Comparison of ENCODE assay signal across 20 cellular contexts in the genomic region with DNA sequence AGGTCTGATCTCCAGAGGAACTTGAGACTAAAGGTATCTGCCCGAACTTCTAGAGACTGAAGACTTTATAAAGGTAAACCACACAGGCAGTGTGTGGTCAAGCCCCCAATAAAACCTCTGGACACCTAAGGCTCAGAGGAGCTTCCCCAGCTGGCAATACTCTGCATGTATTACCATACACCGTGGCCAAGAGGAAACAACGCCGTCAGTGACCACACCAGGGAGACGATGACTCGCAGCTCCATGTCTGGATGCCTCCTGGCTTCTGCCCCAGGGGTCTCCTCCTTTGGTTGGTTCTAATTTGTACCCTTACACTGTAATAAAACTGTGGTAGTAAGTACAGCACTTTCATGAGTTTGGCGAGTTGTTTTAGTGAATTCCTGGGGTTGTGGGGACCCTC. TPM values are rescaled to one million over a fixed set of nuclear protein-coding genes. Genes with fewer than 3 reads are reported as not detected.
DNase-seq lines count a peak whose midpoint lies in the region; ATAC-seq, FAIRE-seq and TF ChIP-seq lines count a peak whose summit lies in the region.
"Had no signal": no experiment of that assay in that cellular context is flagged by ENCODE, and none has a peak within 500 bp of the region (broad histone marks: within the 10 kb centered on the region; RNA-seq: fewer than 3 reads in every experiment).

No MANE protein-coding gene starts in this region.

- H3K23ac ChIP-seq in mesendoderm (ENCODE audit: low read length) = no peak overlapping the region

- no peak overlapping the region for H3K4me3 ChIP-seq in BLaER1 treated with 17β-estradiol and CSF1 and Interleukin-3, amounts not matched to agents 10 nM and 100 nM
- H3K4me3 ChIP-seq in bronchial epithelial cell (ENCODE audit: low read depth, low read length) (no peak overlapping the region), mesendoderm (ENCODE audit: low read length) (no peak overlapping the region)
- H3K4me3 ChIP-seq: mucosa of descending colon, SJCRH30 had no signal

- peak overlapping the region in 10 of 11 experiments; percentile 57 to 78 (median 68); a peak in 19 of 22 replicates for H3K4me2 ChIP-seq in BLaER1 treated with 17β-estradiol and CSF1 and Interleukin-3, amounts not matched to agents 10 nM and 100 nM
- H3K4me2 ChIP-seq in mesendoderm (ENCODE audit: low read length) = no peak overlapping the region

- DNase-seq in NCI-H226 (peak; percentile 63), bronchial epithelial cell (ENCODE audit: low read depth) (peak; percentile 42), mesendoderm (peak; percentile 37), NCI-H146 (lab: John Stamatoyannopoulos, UW) (no peak), DMS 273 (lab: John Stamatoyannopoulos, UW; ENCODE audit: unreplicated experiment) (no peak)
- no peak for DNase-seq in activated T-helper 1 cell treated with anti-CD3 and anti-CD28 coated beads, Interleukin-12 subunit alpha, Interleukin-12 subunit beta, Interleukin-2, Interleukin-4 antibody, amounts not matched to agents 30 ng/mL and 10 ng/mL and 1 ng/mL, durations not matched to agents 14 hours and 24 hours and 36 hours (ENCODE audit: low spot score)
- no peak for DNase-seq in naive thymus-derived CD8-positive, alpha-beta T cell
- DNase-seq: activated CD8-positive, alpha-beta memory T cell treated with anti-CD3 and anti-CD28 coated beads, Interleukin-2, amount 10 ng/mL, durations not matched to agents 7 days and 5 days; activated naive CD4-positive, alpha-beta T cell treated with anti-CD3 and anti-CD28 coated beads, Interleukin-2, amount 50 U/mL, for 16 hours; foreskin melanocyte; mucosa of descending colon; NCI-H187; NCI-H774; retina; stimulated activated naive CD8-positive, alpha-beta T cell treated with anti-CD3 and anti-CD28 coated beads, Interleukin-15, Interleukin-2, amounts not matched to agents 100 U/mL and 50 U/mL, for 24 hours had no signal

- POLR2A ChIA-PET in naive thymus-derived CD8-positive, alpha-beta T cell (lab: Charles Lee) = interaction anchor here (1.0 kb wide), 1 partner anchor 89 kb away, joined by 3 read pairs; no protein-coding TSS in a partner anchor

- H3K9me3 ChIP-seq in BLaER1 treated with 17β-estradiol and CSF1 and Interleukin-3, amounts not matched to agents 10 nM and 100 nM (replicated peaks in 1 of 11) = peaks cover 0 to 22% (median 14%) of the 10 kb centered on the region in 11 experiments; a peak in 18 of 22 replicates
- H3K9me3 ChIP-seq: mucosa of descending colon had no signal

- H3K4me3 Mint-ChIP-seq in activated T-helper 1 cell treated with anti-CD3 and anti-CD28 coated beads, Interleukin-12 subunit alpha, Interleukin-12 subunit beta, Interleukin-2, Interleukin-4 antibody, amounts not matched to agents 30 ng/mL and 10 ng/mL and 1 ng/mL, durations not matched to agents 14 hours and 24 hours and 36 hours = no peak overlapping the region
- no peak overlapping the region for H3K4me3 Mint-ChIP-seq in naive thymus-derived CD8-positive, alpha-beta T cell
- H3K4me3 Mint-ChIP-seq: activated CD8-positive, alpha-beta memory T cell treated with anti-CD3 and anti-CD28 coated beads, Interleukin-2, amount 10 ng/mL, durations not matched to agents 7 days and 5 days had no signal

- H4K20me1 ChIP-seq in BLaER1 treated with 17β-estradiol and CSF1 and Interleukin-3, amounts not matched to agents 10 nM and 100 nM = no peaks in the 10 kb centered on the region

- H3K4ac ChIP-seq in mesendoderm (ENCODE audit: low read depth, low read length) = no peak overlapping the region

- no peak for TF ChIP-seq CTCF in bronchial epithelial cell (IDR thresholded peaks at IDR 0.05; ENCODE audit: insufficient read depth, low read length, severe bottlenecking)

- no peak for FAIRE-seq in bronchial epithelial cell (lab: Jason Lieb, UNC)
- FAIRE-seq: G401.6, H1 had no signal

- H3K4me1 ChIP-seq in BLaER1 treated with 17β-estradiol and CSF1 and Interleukin-3, amounts not matched to agents 10 nM and 100 nM = peaks cover 23 to 55% (median 46%) of the 10 kb centered on the region in 10 experiments
- no peaks in the 10 kb centered on the region for H3K4me1 ChIP-seq in mesendoderm (ENCODE audit: control insufficient read depth, low read depth, low read length)

- no peak overlapping the region for H4K5ac ChIP-seq in mesendoderm (ENCODE audit: low read length)

- H2BK5ac ChIP-seq in mesendoderm (ENCODE audit: low read length) = no peak overlapping the region

- no peak overlapping the region for H2BK120ac ChIP-seq in mesendoderm (ENCODE audit: low read depth, low read length)

- H3K27me3 Mint-ChIP-seq in activated T-helper 1 cell treated with anti-CD3 and anti-CD28 coated beads, Interleukin-12 subunit alpha, Interleukin-12 subunit beta, Interleukin-2, Interleukin-4 antibody, amounts not matched to agents 30 ng/mL and 10 ng/mL and 1 ng/mL, durations not matched to agents 14 hours and 24 hours and 36 hours (ENCODE audit: insufficient read depth) = no peaks in the 10 kb centered on the region
- no peaks in the 10 kb centered on the region for H3K27me3 Mint-ChIP-seq in naive thymus-derived CD8-positive, alpha-beta T cell
- H3K27me3 Mint-ChIP-seq: activated CD8-positive, alpha-beta memory T cell treated with anti-CD3 and anti-CD28 coated beads, Interleukin-2, amount 10 ng/mL, durations not matched to agents 7 days and 5 days had no signal

- no peak overlapping the region for H2BK15ac ChIP-seq in mesendoderm (replicated peaks; ENCODE audit: low read depth)

- peaks cover 4 to 45% (median 23%) of the 10 kb centered on the region in 11 experiments; a peak in 17 of 22 replicates for H3K36me3 ChIP-seq in BLaER1 treated with 17β-estradiol and CSF1 and Interleukin-3, amounts not matched to agents 10 nM and 100 nM
- peaks cover 6% of the 10 kb centered on the region for H3K36me3 ChIP-seq in bronchial epithelial cell (ENCODE audit: control insufficient read depth, insufficient read depth, low read length)
- no peaks in the 10 kb centered on the region for H3K36me3 ChIP-seq in mesendoderm (ENCODE audit: control insufficient read depth, insufficient read depth, low read length)

- intact Hi-C loops in activated T-helper 1 cell treated with anti-CD3 and anti-CD28 coated beads, Interleukin-12 subunit alpha, Interleukin-12 subunit beta, Interleukin-2, Interleukin-4 antibody, amounts not matched to agents 30 ng/mL and 10 ng/mL and 1 ng/mL, durations not matched to agents 14 hours and 24 hours and 36 hours (cut with micrococcal nuclease) = loop anchor here (5.0 kb wide), 1 partner anchor 257 kb away; no protein-coding TSS in a partner anchor

- H3K36me3 Mint-ChIP-seq in activated T-helper 1 cell treated with anti-CD3 and anti-CD28 coated beads, Interleukin-12 subunit alpha, Interleukin-12 subunit beta, Interleukin-2, Interleukin-4 antibody, amounts not matched to agents 30 ng/mL and 10 ng/mL and 1 ng/mL, durations not matched to agents 14 hours and 24 hours and 36 hours (ENCODE audit: low read depth) = peaks cover 19% of the 10 kb centered on the region
- peaks cover 5 to 81% (median 49%) of the 10 kb centered on the region in 3 donors for H3K36me3 Mint-ChIP-seq in naive thymus-derived CD8-positive, alpha-beta T cell

- no CpG with 5 or more reads among the region's 7 CpGs for whole genome bisulfite sequencing in mesendoderm (ENCODE audit: extremely low coverage, insufficient coverage, low lambda C conversion rate)

- H3K27me3 ChIP-seq in BLaER1 treated with 17β-estradiol and CSF1 and Interleukin-3, amounts not matched to agents 10 nM and 100 nM = no peaks in the 10 kb centered on the region
- H3K27me3 ChIP-seq in bronchial epithelial cell (ENCODE audit: control insufficient read depth, insufficient read depth, low read length) (no peaks in the 10 kb centered on the region), mesendoderm (ENCODE audit: insufficient read depth, low read length, poor library complexity) (no peaks in the 10 kb centered on the region)
- H3K27me3 ChIP-seq: SJCRH30 had no signal

- no peak overlapping the region for H3K56ac ChIP-seq in mesendoderm (ENCODE audit: low read length)

- no peaks in the 10 kb centered on the region for H3K79me2 ChIP-seq in mesendoderm (ENCODE audit: control insufficient read depth, insufficient read depth, low read length)

- ATAC-seq in naive thymus-derived CD8-positive, alpha-beta T cell = no peak
- ATAC-seq: activated CD8-positive, alpha-beta memory T cell treated with anti-CD3 and anti-CD28 coated beads, Interleukin-2, amount 10 ng/mL, durations not matched to agents 7 days and 5 days; mucosa of descending colon; stimulated activated naive CD8-positive, alpha-beta T cell treated with anti-CD3 and anti-CD28 coated beads, Interleukin-15, Interleukin-2, amounts not matched to agents 100 U/mL and 50 U/mL, for 24 hours had no signal

- no peaks in the 10 kb centered on the region for H3K79me1 ChIP-seq in mesendoderm (ENCODE audit: low read length)

- H3K9ac ChIP-seq in BLaER1 treated with 17β-estradiol and CSF1 and Interleukin-3, amounts not matched to agents 10 nM and 100 nM = peak overlapping the region in 7 of 11 experiments; percentile 30 to 68 (median 50); a peak in 11 of 22 replicates
- H3K9ac ChIP-seq in mesendoderm (ENCODE audit: low read length) = no peak overlapping the region

- H3K18ac ChIP-seq in mesendoderm (ENCODE audit: low read length) = no peak overlapping the region

- no peak overlapping the region for H4K8ac ChIP-seq in mesendoderm (ENCODE audit: low read depth, low read length)

- H3K27ac Mint-ChIP-seq in activated T-helper 1 cell treated with anti-CD3 and anti-CD28 coated beads, Interleukin-12 subunit alpha, Interleukin-12 subunit beta, Interleukin-2, Interleukin-4 antibody, amounts not matched to agents 30 ng/mL and 10 ng/mL and 1 ng/mL, durations not matched to agents 14 hours and 24 hours and 36 hours = no peak overlapping the region
- no peak overlapping the region for H3K27ac Mint-ChIP-seq in naive thymus-derived CD8-positive, alpha-beta T cell
- H3K27ac Mint-ChIP-seq: activated CD8-positive, alpha-beta memory T cell treated with anti-CD3 and anti-CD28 coated beads, Interleukin-2, amount 10 ng/mL, durations not matched to agents 7 days and 5 days had no signal

- H3K4me1 Mint-ChIP-seq in activated T-helper 1 cell treated with anti-CD3 and anti-CD28 coated beads, Interleukin-12 subunit alpha, Interleukin-12 subunit beta, Interleukin-2, Interleukin-4 antibody, amounts not matched to agents 30 ng/mL and 10 ng/mL and 1 ng/mL, durations not matched to agents 14 hours and 24 hours and 36 hours (ENCODE audit: low read depth) = peaks cover 6% of the 10 kb centered on the region
- H3K4me1 Mint-ChIP-seq in naive thymus-derived CD8-positive, alpha-beta T cell = peaks cover 0 to 7% (median 4%) of the 10 kb centered on the region in 4 donors

- no peaks in the 10 kb centered on the region for H3K9me3 Mint-ChIP-seq in activated T-helper 1 cell treated with anti-CD3 and anti-CD28 coated beads, Interleukin-12 subunit alpha, Interleukin-12 subunit beta, Interleukin-2, Interleukin-4 antibody, amounts not matched to agents 30 ng/mL and 10 ng/mL and 1 ng/mL, durations not matched to agents 14 hours and 24 hours and 36 hours
- H3K9me3 Mint-ChIP-seq in naive thymus-derived CD8-positive, alpha-beta T cell = no peaks in the 10 kb centered on the region

- H3K27ac ChIP-seq in BLaER1 treated with 17β-estradiol and CSF1 and Interleukin-3, amounts not matched to agents 10 nM and 100 nM = peak overlapping the region in 9 of 11 experiments; percentile 27 to 83 (median 72); a peak in 17 of 22 replicates
- no peak overlapping the region for H3K27ac ChIP-seq in mesendoderm (ENCODE audit: low read depth, low read length)
- H3K27ac ChIP-seq: SJCRH30, VCaP had no signal

- no peak overlapping the region for H2AK5ac ChIP-seq in mesendoderm (ENCODE audit: low read length)

RNA-seq across cellular contexts. Expression of gene BCL2L10, which starts 32.1 kb away (rescaled TPM):
- 0.53 and 0.64 TPM in 2 replicates for total RNA-seq in bronchial epithelial cell
- polyA plus RNA-seq in mesendoderm (2013, experiment 1 of 2) = 0.49 TPM
- polyA plus RNA-seq in mesendoderm (2013, experiment 2 of 2) = 0.46 TPM
- total RNA-seq in activated T-helper 1 cell treated with anti-CD3 and anti-CD28 coated beads, Interleukin-12 subunit alpha, Interleukin-12 subunit beta, Interleukin-2, Interleukin-4 antibody, amounts not matched to agents 30 ng/mL and 10 ng/mL and 1 ng/mL, durations not matched to agents 14 hours and 24 hours and 36 hours = not detected in 2 replicates
- total RNA-seq in naive thymus-derived CD8-positive, alpha-beta T cell = under 1 TPM; 0.39 to 0.77 TPM
- polyA plus RNA-seq in naive thymus-derived CD8-positive, alpha-beta T cell = not detected
- total RNA-seq: activated CD8-positive, alpha-beta memory T cell treated with anti-CD3 and anti-CD28 coated beads, Interleukin-2, amount 10 ng/mL, durations not matched to agents 7 days and 5 days; H1 had no signal

RNA-seq across cellular contexts. Expression of gene GNB5, which starts 46.5 kb away (rescaled TPM):
- 46.1 and 54.9 TPM in 2 replicates for total RNA-seq in bronchial epithelial cell
- 9.0 TPM for polyA plus RNA-seq in mesendoderm (2013, experiment 1 of 2)
- 9.4 TPM for polyA plus RNA-seq in mesendoderm (2013, experiment 2 of 2)
- total RNA-seq in activated T-helper 1 cell treated with anti-CD3 and anti-CD28 coated beads, Interleukin-12 subunit alpha, Interleukin-12 subunit beta, Interleukin-2, Interleukin-4 antibody, amounts not matched to agents 30 ng/mL and 10 ng/mL and 1 ng/mL, durations not matched to agents 14 hours and 24 hours and 36 hours = 17.0 and 18.5 TPM in 2 replicates
- total RNA-seq in naive thymus-derived CD8-positive, alpha-beta T cell = 10 to 100 TPM; 45.2 to 48.5 TPM
- polyA plus RNA-seq in naive thymus-derived CD8-positive, alpha-beta T cell = 10 to 100 TPM; 32.4 to 41.7 (median 32.8) TPM

Comparison
In these comparisons a context has a peak if more than half of its experiments do, and no peak if none do; other contexts are left out.
1. DNase-seq: peak in NCI-H226 (single experiment), bronchial epithelial cell (single experiment) and mesendoderm (single experiment); none in activated T-helper 1 cell treated with anti-CD3 and anti-CD28 coated beads, Interleukin-12 subunit alpha, Interleukin-12 subunit beta, Interleukin-2, Interleukin-4 antibody, amounts not matched to agents 30 ng/mL and 10 ng/mL and 1 ng/mL, durations not matched to agents 14 hours and 24 hours and 36 hours (single experiment), NCI-H146 (single experiment), naive thymus-derived CD8-positive, alpha-beta T cell (0 of 10) and DMS 273 (single experiment).